ENCODE assay signal across 2 cellular contexts in genomic region chr4:164779811-164780216, GRCh38.
TF ChIP-seq lines count a peak whose summit lies in the region.

No MANE protein-coding gene starts in this region.

TF ChIP-seq in HCT116, 20 proteins besides CTCF, POLR2A, EP300 and RAD21:
- no peak for TF ChIP-seq CEBPB (IDR thresholded peaks at IDR 0.05; ENCODE audit: low read depth)
- 0 out of 2 replicates have a peak, but pooled peaks have one; percentile 35 for TF ChIP-seq CBX3 (IDR thresholded peaks at IDR 0.05; ENCODE audit: low read depth)

TF ChIP-seq in GM12878, 131 proteins besides CTCF, POLR2A, EP300 and RAD21 (continues in another document):
- TF ChIP-seq USF1 (IDR thresholded peaks at IDR 0.05; ENCODE audit: borderline replicate concordance, extremely low read length, insufficient read depth, low read depth, low read length) (no peak), BHLHE40 (IDR thresholded peaks at IDR 0.05; ENCODE audit: borderline replicate concordance in 1 of 2, low read depth in 2 of 2, low read length in 1 of 2) (no peak), HCFC1 (IDR thresholded peaks at IDR 0.05; ENCODE audit: low read length) (no peak), ZBTB40 (IDR thresholded peaks at IDR 0.05; ENCODE audit: borderline replicate concordance) (no peak), IKZF2 (IDR thresholded peaks at IDR 0.05) (0 out of 4 replicates have a peak, but pooled peaks of 1 of the 2 experiments have one; percentile 21), CHD1 (IDR thresholded peaks at IDR 0.05; ENCODE audit: low read depth, low read length) (no peak), YY1 (IDR thresholded peaks at IDR 0.05; ENCODE audit: low read depth, low read length) (peak; percentile 59; the same call in 1 of the 2 replicates), FOS (IDR thresholded peaks at IDR 0.05; ENCODE audit: borderline replicate concordance, extremely low read depth, insufficient read length) (no peak), LARP7 (IDR thresholded peaks at IDR 0.05) (no peak), BMI1 (IDR thresholded peaks at IDR 0.05; ENCODE audit: borderline replicate concordance) (no peak), TBL1XR1 (IDR thresholded peaks at IDR 0.05; ENCODE audit: low read depth, low read length) (no peak), BRCA1 (IDR thresholded peaks at IDR 0.05; ENCODE audit: low read depth, low read length) (no peak), SMC3 (IDR thresholded peaks at IDR 0.05; ENCODE audit: borderline replicate concordance, low read length) (peak; percentile 97), YBX1 (IDR thresholded peaks at IDR 0.05) (no peak), DPF2 (IDR thresholded peaks at IDR 0.05) (no peak), IKZF1 (conservative IDR thresholded peaks at IDR 0.05) (0 out of 2 replicates have a peak, but pooled peaks have one; percentile 13), EED (IDR thresholded peaks at IDR 0.05; ENCODE audit: low read depth) (no peak), RELB (IDR thresholded peaks at IDR 0.05; ENCODE audit: low read depth) (no peak), CREM (IDR thresholded peaks at IDR 0.05; ENCODE audit: low read depth) (no peak), IRF3 (IDR thresholded peaks at IDR 0.05) (no peak), ZNF592 (IDR thresholded peaks at IDR 0.05) (0 out of 2 replicates have a peak, but pooled peaks have one; percentile 23), ZNF24 (IDR thresholded peaks at IDR 0.05) (0 out of 2 replicates have a peak, but pooled peaks have one; percentile 16), SREBF2 (IDR thresholded peaks at IDR 0.05; ENCODE audit: low read length) (no peak), CHD2 (IDR thresholded peaks at IDR 0.05; ENCODE audit: borderline replicate concordance, low read depth, low read length) (no peak), BCL3 (IDR thresholded peaks at IDR 0.05; ENCODE audit: borderline replicate concordance, insufficient read depth, low read depth, low read length, poor library complexity, severe bottlenecking) (no peak), CEBPB (IDR thresholded peaks at IDR 0.05; ENCODE audit: borderline replicate concordance in 1 of 2, low read depth in 2 of 2, low read length in 2 of 2) (no peak), MYB (IDR thresholded peaks at IDR 0.05; ENCODE audit: borderline replicate concordance, low read depth, low read length) (no peak), HDAC6 (IDR thresholded peaks at IDR 0.05; ENCODE audit: unreplicated experiment) (no peak), HSF1 (IDR thresholded peaks at IDR 0.05; ENCODE audit: low read depth, low read length) (no peak), SMAD1 (IDR thresholded peaks at IDR 0.05; ENCODE audit: low read depth, partially characterized antibody) (no peak), POLR2AphosphoS2 (IDR thresholded peaks at IDR 0.05; ENCODE audit: low read depth, low read length) (no peak), SMARCA5 (IDR thresholded peaks at IDR 0.05) (peak; percentile 37; the same call in 1 of the 2 replicates), GATAD2B (conservative IDR thresholded peaks at IDR 0.05; ENCODE audit: low read depth) (no peak), MLLT1 (IDR thresholded peaks at IDR 0.05) (no peak), STAT1 (conservative IDR thresholded peaks at IDR 0.05) (no peak), SRF (IDR thresholded peaks at IDR 0.05; ENCODE audit: low read depth in 2 of 2, low read length in 2 of 2) (no peak), ZBTB33 (IDR thresholded peaks at IDR 0.05) (no peak), CBX5 (IDR thresholded peaks at IDR 0.05; ENCODE audit: low read depth) (no peak), PML (IDR thresholded peaks at IDR 0.05; ENCODE audit: low read length) (no peak), POU2F2 (IDR thresholded peaks at IDR 0.05; ENCODE audit: borderline replicate concordance, low read depth, low read length) (no peak)
